1 cellular context compared by ENCODE assay signal in the genomic region with DNA sequence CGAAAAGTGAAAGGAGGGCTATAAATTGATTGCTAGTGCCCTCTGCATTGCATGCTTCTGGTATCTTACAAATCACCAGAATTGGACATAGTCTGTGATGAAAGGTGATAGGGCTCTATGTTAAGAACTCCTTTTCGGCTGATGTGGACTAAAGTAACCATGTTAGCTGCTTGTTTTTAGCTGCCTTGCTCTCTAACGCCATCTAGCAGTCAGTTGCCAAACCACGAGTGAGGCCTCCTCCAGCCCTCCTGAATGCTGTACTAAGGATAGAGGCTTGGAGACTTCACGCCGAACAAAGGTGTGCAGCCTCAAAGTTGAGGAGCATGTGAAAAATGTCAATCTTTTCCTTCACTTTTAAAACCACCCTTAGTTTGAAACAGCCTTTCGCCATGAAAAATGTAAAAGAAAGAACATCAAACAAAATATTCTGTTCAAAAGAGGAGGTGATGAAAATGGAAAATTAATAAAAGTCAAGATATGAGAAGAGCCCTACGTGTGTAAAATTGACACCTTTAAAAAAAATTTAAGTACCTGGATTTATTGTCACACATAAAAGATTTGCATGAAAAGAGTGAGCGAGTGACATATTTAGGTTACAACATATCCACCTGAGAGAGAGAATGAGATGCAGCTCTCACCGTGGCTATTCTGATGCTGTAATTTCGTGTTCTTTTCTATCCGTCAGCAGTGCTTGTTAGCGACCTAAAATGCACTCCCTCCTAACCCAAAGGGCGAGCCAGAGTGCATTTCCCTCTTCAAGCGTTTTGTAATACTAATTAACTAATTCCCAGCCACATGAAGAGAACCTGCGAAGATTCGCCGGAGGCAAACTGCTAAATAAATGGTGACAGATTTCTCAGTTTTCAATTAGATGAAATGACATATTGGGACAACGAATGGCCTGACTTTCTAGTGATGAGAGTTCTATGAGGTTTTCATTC.
TF ChIP-seq lines count a peak whose summit lies in the region.

No MANE protein-coding gene starts in this region.

TF ChIP-seq in HepG2, 621 proteins besides CTCF, POLR2A, EP300 and RAD21 (continued from another document):
- TF ChIP-seq XRCC5 (optimal IDR thresholded peaks at IDR 0.05; ENCODE audit: low read length): peak; percentile 57
- no peak for TF ChIP-seq ZNF841 (CRISPR knock-in tag; IDR thresholded peaks at IDR 0.05; ENCODE audit: borderline replicate concordance)
- no peak for TF ChIP-seq ZNF232 (CRISPR knock-in tag; IDR thresholded peaks at IDR 0.05; ENCODE audit: borderline replicate concordance)
- TF ChIP-seq KLF6 (CRISPR knock-in tag; IDR thresholded peaks at IDR 0.05): no peak
- TF ChIP-seq MED8 (CRISPR knock-in tag; IDR thresholded peaks at IDR 0.05; ENCODE audit: insufficient replicate concordance): no peak
- TF ChIP-seq TCF7L2 (IDR thresholded peaks at IDR 0.05; ENCODE audit: low read depth, low read length): no peak
- no peak for TF ChIP-seq KDM5B (CRISPR knock-in tag; IDR thresholded peaks at IDR 0.05; ENCODE audit: borderline replicate concordance)
- TF ChIP-seq, protein P1, sequence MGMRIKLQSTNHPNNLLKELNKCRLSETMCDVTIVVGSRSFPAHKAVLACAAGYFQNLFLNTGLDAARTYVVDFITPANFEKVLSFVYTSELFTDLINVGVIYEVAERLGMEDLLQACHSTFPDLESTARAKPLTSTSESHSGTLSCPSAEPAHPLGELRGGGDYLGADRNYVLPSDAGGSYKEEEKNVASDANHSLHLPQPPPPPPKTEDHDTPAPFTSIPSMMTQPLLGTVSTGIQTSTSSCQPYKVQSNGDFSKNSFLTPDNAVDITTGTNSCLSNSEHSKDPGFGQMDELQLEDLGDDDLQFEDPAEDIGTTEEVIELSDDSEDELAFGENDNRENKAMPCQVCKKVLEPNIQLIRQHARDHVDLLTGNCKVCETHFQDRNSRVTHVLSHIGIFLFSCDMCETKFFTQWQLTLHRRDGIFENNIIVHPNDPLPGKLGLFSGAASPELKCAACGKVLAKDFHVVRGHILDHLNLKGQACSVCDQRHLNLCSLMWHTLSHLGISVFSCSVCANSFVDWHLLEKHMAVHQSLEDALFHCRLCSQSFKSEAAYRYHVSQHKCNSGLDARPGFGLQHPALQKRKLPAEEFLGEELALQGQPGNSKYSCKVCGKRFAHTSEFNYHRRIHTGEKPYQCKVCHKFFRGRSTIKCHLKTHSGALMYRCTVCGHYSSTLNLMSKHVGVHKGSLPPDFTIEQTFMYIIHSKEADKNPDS (CRISPR knock-in tag; IDR thresholded peaks at IDR 0.05): no peak
- TF ChIP-seq, protein P2, sequence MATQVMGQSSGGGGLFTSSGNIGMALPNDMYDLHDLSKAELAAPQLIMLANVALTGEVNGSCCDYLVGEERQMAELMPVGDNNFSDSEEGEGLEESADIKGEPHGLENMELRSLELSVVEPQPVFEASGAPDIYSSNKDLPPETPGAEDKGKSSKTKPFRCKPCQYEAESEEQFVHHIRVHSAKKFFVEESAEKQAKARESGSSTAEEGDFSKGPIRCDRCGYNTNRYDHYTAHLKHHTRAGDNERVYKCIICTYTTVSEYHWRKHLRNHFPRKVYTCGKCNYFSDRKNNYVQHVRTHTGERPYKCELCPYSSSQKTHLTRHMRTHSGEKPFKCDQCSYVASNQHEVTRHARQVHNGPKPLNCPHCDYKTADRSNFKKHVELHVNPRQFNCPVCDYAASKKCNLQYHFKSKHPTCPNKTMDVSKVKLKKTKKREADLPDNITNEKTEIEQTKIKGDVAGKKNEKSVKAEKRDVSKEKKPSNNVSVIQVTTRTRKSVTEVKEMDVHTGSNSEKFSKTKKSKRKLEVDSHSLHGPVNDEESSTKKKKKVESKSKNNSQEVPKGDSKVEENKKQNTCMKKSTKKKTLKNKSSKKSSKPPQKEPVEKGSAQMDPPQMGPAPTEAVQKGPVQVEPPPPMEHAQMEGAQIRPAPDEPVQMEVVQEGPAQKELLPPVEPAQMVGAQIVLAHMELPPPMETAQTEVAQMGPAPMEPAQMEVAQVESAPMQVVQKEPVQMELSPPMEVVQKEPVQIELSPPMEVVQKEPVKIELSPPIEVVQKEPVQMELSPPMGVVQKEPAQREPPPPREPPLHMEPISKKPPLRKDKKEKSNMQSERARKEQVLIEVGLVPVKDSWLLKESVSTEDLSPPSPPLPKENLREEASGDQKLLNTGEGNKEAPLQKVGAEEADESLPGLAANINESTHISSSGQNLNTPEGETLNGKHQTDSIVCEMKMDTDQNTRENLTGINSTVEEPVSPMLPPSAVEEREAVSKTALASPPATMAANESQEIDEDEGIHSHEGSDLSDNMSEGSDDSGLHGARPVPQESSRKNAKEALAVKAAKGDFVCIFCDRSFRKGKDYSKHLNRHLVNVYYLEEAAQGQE (IDR thresholded peaks at IDR 0.05; ENCODE audit: borderline replicate concordance in 1 of 2, low read depth in 1 of 2, low read length in 2 of 2): peak in 1 of 2 experiments; percentile 71
- peak; percentile 65 for TF ChIP-seq STAG1 (CRISPR knock-in tag; IDR thresholded peaks at IDR 0.05)
- TF ChIP-seq SMC3 (IDR thresholded peaks at IDR 0.05; ENCODE audit: low read length): peak; percentile 54; the same call in 1 of the 2 replicates
- TF ChIP-seq ZNF510 (CRISPR knock-in tag; IDR thresholded peaks at IDR 0.05; ENCODE audit: low read depth): no peak
- peak; percentile 91 for TF ChIP-seq MIER2 (CRISPR knock-in tag; IDR thresholded peaks at IDR 0.05)
- TF ChIP-seq ZNF296 (CRISPR knock-in tag; conservative IDR thresholded peaks at IDR 0.05): no peak
- no peak for TF ChIP-seq MLLT10 (CRISPR knock-in tag; IDR thresholded peaks at IDR 0.05)
- TF ChIP-seq ZNF253 (CRISPR knock-in tag; IDR thresholded peaks at IDR 0.05; ENCODE audit: borderline replicate concordance): no peak
- no peak for TF ChIP-seq MBD4 (IDR thresholded peaks at IDR 0.05; ENCODE audit: borderline replicate concordance, low read length)
- TF ChIP-seq, protein P3, sequence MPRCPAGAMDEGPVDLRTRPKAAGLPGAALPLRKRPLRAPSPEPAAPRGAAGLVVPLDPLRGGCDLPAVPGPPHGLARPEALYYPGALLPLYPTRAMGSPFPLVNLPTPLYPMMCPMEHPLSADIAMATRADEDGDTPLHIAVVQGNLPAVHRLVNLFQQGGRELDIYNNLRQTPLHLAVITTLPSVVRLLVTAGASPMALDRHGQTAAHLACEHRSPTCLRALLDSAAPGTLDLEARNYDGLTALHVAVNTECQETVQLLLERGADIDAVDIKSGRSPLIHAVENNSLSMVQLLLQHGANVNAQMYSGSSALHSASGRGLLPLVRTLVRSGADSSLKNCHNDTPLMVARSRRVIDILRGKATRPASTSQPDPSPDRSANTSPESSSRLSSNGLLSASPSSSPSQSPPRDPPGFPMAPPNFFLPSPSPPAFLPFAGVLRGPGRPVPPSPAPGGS (CRISPR knock-in tag; IDR thresholded peaks at IDR 0.05): no peak
- no peak for TF ChIP-seq ATF7-NPFF (CRISPR knock-in tag; IDR thresholded peaks at IDR 0.05; ENCODE audit: low read depth)
- TF ChIP-seq, protein P4, sequence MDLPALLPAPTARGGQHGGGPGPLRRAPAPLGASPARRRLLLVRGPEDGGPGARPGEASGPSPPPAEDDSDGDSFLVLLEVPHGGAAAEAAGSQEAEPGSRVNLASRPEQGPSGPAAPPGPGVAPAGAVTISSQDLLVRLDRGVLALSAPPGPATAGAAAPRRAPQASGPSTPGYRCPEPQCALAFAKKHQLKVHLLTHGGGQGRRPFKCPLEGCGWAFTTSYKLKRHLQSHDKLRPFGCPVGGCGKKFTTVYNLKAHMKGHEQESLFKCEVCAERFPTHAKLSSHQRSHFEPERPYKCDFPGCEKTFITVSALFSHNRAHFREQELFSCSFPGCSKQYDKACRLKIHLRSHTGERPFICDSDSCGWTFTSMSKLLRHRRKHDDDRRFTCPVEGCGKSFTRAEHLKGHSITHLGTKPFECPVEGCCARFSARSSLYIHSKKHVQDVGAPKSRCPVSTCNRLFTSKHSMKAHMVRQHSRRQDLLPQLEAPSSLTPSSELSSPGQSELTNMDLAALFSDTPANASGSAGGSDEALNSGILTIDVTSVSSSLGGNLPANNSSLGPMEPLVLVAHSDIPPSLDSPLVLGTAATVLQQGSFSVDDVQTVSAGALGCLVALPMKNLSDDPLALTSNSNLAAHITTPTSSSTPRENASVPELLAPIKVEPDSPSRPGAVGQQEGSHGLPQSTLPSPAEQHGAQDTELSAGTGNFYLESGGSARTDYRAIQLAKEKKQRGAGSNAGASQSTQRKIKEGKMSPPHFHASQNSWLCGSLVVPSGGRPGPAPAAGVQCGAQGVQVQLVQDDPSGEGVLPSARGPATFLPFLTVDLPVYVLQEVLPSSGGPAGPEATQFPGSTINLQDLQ (CRISPR knock-in tag; IDR thresholded peaks at IDR 0.05): no peak
- TF ChIP-seq, protein P5, sequence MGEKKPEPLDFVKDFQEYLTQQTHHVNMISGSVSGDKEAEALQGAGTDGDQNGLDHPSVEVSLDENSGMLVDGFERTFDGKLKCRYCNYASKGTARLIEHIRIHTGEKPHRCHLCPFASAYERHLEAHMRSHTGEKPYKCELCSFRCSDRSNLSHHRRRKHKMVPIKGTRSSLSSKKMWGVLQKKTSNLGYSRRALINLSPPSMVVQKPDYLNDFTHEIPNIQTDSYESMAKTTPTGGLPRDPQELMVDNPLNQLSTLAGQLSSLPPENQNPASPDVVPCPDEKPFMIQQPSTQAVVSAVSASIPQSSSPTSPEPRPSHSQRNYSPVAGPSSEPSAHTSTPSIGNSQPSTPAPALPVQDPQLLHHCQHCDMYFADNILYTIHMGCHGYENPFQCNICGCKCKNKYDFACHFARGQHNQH (CRISPR knock-in tag; IDR thresholded peaks at IDR 0.05): no peak
- no peak for TF ChIP-seq NFIB (CRISPR knock-in tag; IDR thresholded peaks at IDR 0.05; ENCODE audit: borderline replicate concordance)
- no peak for TF ChIP-seq ZNF501 (CRISPR knock-in tag; IDR thresholded peaks at IDR 0.05)
- no peak for TF ChIP-seq ZKSCAN8 (CRISPR knock-in tag; IDR thresholded peaks at IDR 0.05; ENCODE audit: borderline replicate concordance)
- TF ChIP-seq FOXK1 (CRISPR knock-in tag; IDR thresholded peaks at IDR 0.05; ENCODE audit: borderline replicate concordance, low read depth): no peak
- TF ChIP-seq, protein P6, sequence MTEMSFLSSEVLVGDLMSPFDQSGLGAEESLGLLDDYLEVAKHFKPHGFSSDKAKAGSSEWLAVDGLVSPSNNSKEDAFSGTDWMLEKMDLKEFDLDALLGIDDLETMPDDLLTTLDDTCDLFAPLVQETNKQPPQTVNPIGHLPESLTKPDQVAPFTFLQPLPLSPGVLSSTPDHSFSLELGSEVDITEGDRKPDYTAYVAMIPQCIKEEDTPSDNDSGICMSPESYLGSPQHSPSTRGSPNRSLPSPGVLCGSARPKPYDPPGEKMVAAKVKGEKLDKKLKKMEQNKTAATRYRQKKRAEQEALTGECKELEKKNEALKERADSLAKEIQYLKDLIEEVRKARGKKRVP (CRISPR knock-in tag; IDR thresholded peaks at IDR 0.05): no peak
- TF ChIP-seq, protein P7, sequence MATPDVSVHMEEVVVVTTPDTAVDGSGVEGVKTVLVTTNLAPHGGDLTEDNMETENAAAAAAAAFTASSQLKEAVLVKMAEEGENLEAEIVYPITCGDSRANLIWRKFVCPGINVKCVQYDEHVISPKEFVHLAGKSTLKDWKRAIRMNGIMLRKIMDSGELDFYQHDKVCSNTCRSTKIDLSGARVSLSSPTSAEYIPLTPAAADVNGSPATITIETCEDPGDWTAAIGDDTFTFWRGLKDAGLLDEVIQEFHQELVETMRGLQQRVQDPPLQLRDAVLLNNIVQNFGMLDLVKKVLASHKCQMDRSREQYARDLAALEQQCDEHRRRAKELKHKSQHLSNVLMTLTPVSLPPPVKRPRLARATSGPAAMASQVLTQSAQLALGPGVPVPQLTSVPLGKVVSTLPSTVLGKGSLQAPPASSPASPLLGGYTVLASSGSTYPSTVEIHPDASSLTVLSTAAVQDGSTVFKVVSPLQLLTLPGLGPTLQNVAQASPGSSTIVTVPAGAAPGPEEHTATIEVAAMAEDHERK (CRISPR knock-in tag; IDR thresholded peaks at IDR 0.05; ENCODE audit: low read depth): no peak
- TF ChIP-seq PRMT3 (CRISPR knock-in tag; IDR thresholded peaks at IDR 0.05; ENCODE audit: borderline replicate concordance, low read depth): no peak
- TF ChIP-seq, protein P8, sequence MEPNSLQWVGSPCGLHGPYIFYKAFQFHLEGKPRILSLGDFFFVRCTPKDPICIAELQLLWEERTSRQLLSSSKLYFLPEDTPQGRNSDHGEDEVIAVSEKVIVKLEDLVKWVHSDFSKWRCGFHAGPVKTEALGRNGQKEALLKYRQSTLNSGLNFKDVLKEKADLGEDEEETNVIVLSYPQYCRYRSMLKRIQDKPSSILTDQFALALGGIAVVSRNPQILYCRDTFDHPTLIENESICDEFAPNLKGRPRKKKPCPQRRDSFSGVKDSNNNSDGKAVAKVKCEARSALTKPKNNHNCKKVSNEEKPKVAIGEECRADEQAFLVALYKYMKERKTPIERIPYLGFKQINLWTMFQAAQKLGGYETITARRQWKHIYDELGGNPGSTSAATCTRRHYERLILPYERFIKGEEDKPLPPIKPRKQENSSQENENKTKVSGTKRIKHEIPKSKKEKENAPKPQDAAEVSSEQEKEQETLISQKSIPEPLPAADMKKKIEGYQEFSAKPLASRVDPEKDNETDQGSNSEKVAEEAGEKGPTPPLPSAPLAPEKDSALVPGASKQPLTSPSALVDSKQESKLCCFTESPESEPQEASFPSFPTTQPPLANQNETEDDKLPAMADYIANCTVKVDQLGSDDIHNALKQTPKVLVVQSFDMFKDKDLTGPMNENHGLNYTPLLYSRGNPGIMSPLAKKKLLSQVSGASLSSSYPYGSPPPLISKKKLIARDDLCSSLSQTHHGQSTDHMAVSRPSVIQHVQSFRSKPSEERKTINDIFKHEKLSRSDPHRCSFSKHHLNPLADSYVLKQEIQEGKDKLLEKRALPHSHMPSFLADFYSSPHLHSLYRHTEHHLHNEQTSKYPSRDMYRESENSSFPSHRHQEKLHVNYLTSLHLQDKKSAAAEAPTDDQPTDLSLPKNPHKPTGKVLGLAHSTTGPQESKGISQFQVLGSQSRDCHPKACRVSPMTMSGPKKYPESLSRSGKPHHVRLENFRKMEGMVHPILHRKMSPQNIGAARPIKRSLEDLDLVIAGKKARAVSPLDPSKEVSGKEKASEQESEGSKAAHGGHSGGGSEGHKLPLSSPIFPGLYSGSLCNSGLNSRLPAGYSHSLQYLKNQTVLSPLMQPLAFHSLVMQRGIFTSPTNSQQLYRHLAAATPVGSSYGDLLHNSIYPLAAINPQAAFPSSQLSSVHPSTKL (CRISPR knock-in tag; IDR thresholded peaks at IDR 0.05): no peak
